In the genomic region with DNA sequence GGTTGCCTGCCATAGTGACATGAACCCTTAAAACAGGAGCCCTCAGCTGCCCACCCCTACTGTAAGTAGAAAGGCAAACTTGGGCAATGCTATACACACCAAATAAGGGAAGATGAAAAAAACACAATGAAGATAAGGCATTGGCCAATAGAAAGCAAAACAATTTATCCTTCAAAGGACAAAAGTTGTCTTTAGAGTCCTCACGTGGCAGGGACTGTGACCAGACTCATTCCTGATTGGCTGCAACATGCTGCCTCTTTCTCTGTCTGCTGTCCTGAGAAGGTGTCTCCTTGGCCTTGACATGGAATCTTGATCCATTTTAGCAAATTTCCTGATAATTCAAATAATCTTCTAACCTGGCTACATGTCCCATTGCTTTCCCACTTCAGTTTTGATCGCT, we compare ENCODE assay signal across 15 cellular contexts.
DNase-seq lines count a peak whose midpoint lies in the region; ATAC-seq, FAIRE-seq and TF ChIP-seq lines count a peak whose summit lies in the region.
"Had no signal": no experiment of that assay in that cellular context is flagged by ENCODE, and none has a peak within 500 bp of the region (broad histone marks: within the 10 kb centered on the region; RNA-seq: fewer than 3 reads in every experiment).

No MANE protein-coding gene starts in this region.

- TF ChIP-seq POLR2A in transverse colon (IDR thresholded peaks at IDR 0.05), result no peak
- TF ChIP-seq POLR2A in GM12891 (IDR thresholded peaks at IDR 0.05; ENCODE audit: low read depth, low read length), result no peak

- H3K79me2 ChIP-seq in astrocyte (ENCODE audit: insufficient read depth, low read length), result no peaks in the 10 kb centered on the region

- no peak overlapping the region for H2AFZ ChIP-seq in astrocyte (ENCODE audit: low read depth, low read length)

- peak overlapping the region; percentile 84 for H3K27ac Mint-ChIP-seq in astrocyte (ENCODE audit: unreplicated experiment)
- H3K27ac Mint-ChIP-seq: activated naive CD4-positive, alpha-beta T cell treated with anti-CD3 and anti-CD28 coated beads, Interleukin-2, amount 50 U/mL, for 72 hours; effector memory CD8-positive, alpha-beta T cell; progenitor cell of endocrine pancreas; stimulated activated naive CD8-positive, alpha-beta T cell treated with anti-CD3 and anti-CD28 coated beads, Interleukin-15, Interleukin-2, amounts not matched to agents 100 ng/mL and 50 ng/mL, for 24 hours had no signal

- H3K27me3 ChIP-seq in astrocyte (ENCODE audit: insufficient read depth, low read length) (no peaks in the 10 kb centered on the region), mucosa of rectum (ENCODE audit: control insufficient read depth in 2 of 2, insufficient read depth in 2 of 2, low read length in 2 of 2) (no peaks in the 10 kb centered on the region), transverse colon (no peaks in the 10 kb centered on the region)
- no peaks in the 10 kb centered on the region for H3K27me3 ChIP-seq in effector memory CD4-positive, alpha-beta T cell (replicated peaks; ENCODE audit: control insufficient read depth, insufficient read depth, low read length, poor library complexity, severe bottlenecking)

- H3K36me3 ChIP-seq in astrocyte (ENCODE audit: insufficient read depth, low read length) (peaks cover 3% of the 10 kb centered on the region), mucosa of rectum (ENCODE audit: control insufficient read depth in 2 of 2, insufficient read depth in 2 of 2, low read length in 2 of 2) (peaks cover 12 to 14% of the 10 kb centered on the region in 2 donors), transverse colon (peaks cover 0 to 5% (median under 1%) of the 10 kb centered on the region in 4 donors)
- peaks cover 7% of the 10 kb centered on the region for H3K36me3 ChIP-seq in effector memory CD4-positive, alpha-beta T cell (ENCODE audit: control insufficient read depth, insufficient read depth, low read length)

- 54 to 64% methylated on average over 2 of the region's 2 CpGs for WGBS in transverse colon (ENCODE audit: low coverage in 1 of 2), 2 donors

- no peaks in the 10 kb centered on the region for H4K20me1 ChIP-seq in astrocyte (ENCODE audit: insufficient read depth, low read length)

- no peaks in the 10 kb centered on the region for H3K9me3 ChIP-seq in astrocyte (ENCODE audit: insufficient read depth, low read depth, low read length)
- H3K9me3 ChIP-seq in mucosa of rectum (ENCODE audit: control insufficient read depth in 2 of 2, low read length in 2 of 2), result no peaks in the 10 kb centered on the region
- no peaks in the 10 kb centered on the region for H3K9me3 ChIP-seq in transverse colon
- H3K9me3 ChIP-seq in effector memory CD4-positive, alpha-beta T cell (ENCODE audit: control insufficient read depth, low read length), result no peaks in the 10 kb centered on the region

- peak overlapping the region; percentile 52 for H3K4me2 ChIP-seq in astrocyte (ENCODE audit: low read length)

- CTCF ChIA-PET in HEK293T (lab: Yijun Ruan, JAX), result no interaction called here

- H3K9me3 Mint-ChIP-seq in astrocyte (ENCODE audit: unreplicated experiment), result no peaks in the 10 kb centered on the region
- H3K9me3 Mint-ChIP-seq: activated naive CD4-positive, alpha-beta T cell treated with anti-CD3 and anti-CD28 coated beads, Interleukin-2, amount 50 U/mL, for 72 hours; effector memory CD8-positive, alpha-beta T cell; mesothelial cell of epicardium; stimulated activated naive CD8-positive, alpha-beta T cell treated with anti-CD3 and anti-CD28 coated beads, Interleukin-15, Interleukin-2, amounts not matched to agents 100 ng/mL and 50 ng/mL, for 24 hours had no signal

- H3K27ac ChIP-seq in astrocyte (ENCODE audit: low read depth, low read length), result peak overlapping the region; percentile 83
- peak overlapping the region; percentile 29 to 34 for H3K27ac ChIP-seq in mucosa of rectum (ENCODE audit: low read depth in 2 of 2, low read length in 2 of 2)
- peak overlapping the region; percentile 56 to 84 (median 68) for H3K27ac ChIP-seq in transverse colon
- H3K27ac ChIP-seq in effector memory CD4-positive, alpha-beta T cell (ENCODE audit: insufficient read depth, low read length, poor library complexity, severe bottlenecking), result no peak overlapping the region

- intact Hi-C loops in transverse colon (cut with DNase I; ENCODE audit: low total_unique reads), result no loop called here

- H3K4me3 Mint-ChIP-seq in astrocyte (ENCODE audit: unreplicated experiment), result peak overlapping the region; percentile 37
- H3K4me3 Mint-ChIP-seq: effector memory CD8-positive, alpha-beta T cell; mesothelial cell of epicardium; stimulated activated naive CD8-positive, alpha-beta T cell treated with anti-CD3 and anti-CD28 coated beads, Interleukin-15, Interleukin-2, amounts not matched to agents 100 ng/mL and 50 ng/mL, for 24 hours had no signal

- TF ChIP-seq EP300 in transverse colon (IDR thresholded peaks at IDR 0.05; ENCODE audit: low read depth), result no peak

- DNase-seq in astrocyte (ENCODE audit: low read depth) (no peak), fibroblast of pulmonary artery (ENCODE audit: low read depth) (peak; percentile 38), transverse colon (no peak), HEK293T (ENCODE audit: extremely low spot score) (no peak), GM12891 (ENCODE audit: insufficient read length, low spot score) (no peak)
- DNase-seq in effector memory CD4-positive, alpha-beta T cell, result no peak
- DNase-seq: effector memory CD8-positive, alpha-beta T cell; NCI-H2029; SHP77 treated with DMSO at 0.1 percent for 48 hours had no signal

- H3K9ac ChIP-seq in astrocyte (ENCODE audit: low read length), result peak overlapping the region; percentile 7
- H3K9ac ChIP-seq in mucosa of rectum (ENCODE audit: low read depth in 1 of 2, low read length in 2 of 2), result no peak overlapping the region

- no peaks in the 10 kb centered on the region for H3K27me3 Mint-ChIP-seq in astrocyte (ENCODE audit: low read depth, unreplicated experiment)
- H3K27me3 Mint-ChIP-seq: effector memory CD8-positive, alpha-beta T cell; progenitor cell of endocrine pancreas; stimulated activated naive CD8-positive, alpha-beta T cell treated with anti-CD3 and anti-CD28 coated beads, Interleukin-15, Interleukin-2, amounts not matched to agents 100 ng/mL and 50 ng/mL, for 24 hours had no signal

- H3K36me3 Mint-ChIP-seq in astrocyte (ENCODE audit: low read depth, unreplicated experiment), result peaks cover 10% of the 10 kb centered on the region

- POLR2A ChIA-PET in HEK293T (lab: Yijun Ruan, JAX), result no interaction called here

- H3K4me3 ChIP-seq in astrocyte (ENCODE audit: insufficient read depth, low read depth, low read length) (no peak overlapping the region), fibroblast of pulmonary artery (replicated peaks; ENCODE audit: low read depth, low read length) (no peak overlapping the region), mucosa of rectum (ENCODE audit: low read length in 2 of 2) (no peak overlapping the region), transverse colon (no peak overlapping the region)
- no peak overlapping the region for H3K4me3 ChIP-seq in effector memory CD4-positive, alpha-beta T cell (ENCODE audit: insufficient read depth, low read depth, low read length, poor library complexity, severe bottlenecking)

- peaks cover 23% of the 10 kb centered on the region for H3K4me1 Mint-ChIP-seq in astrocyte (ENCODE audit: low read depth, unreplicated experiment)

- H3K4me1 ChIP-seq in astrocyte (ENCODE audit: insufficient read depth, low read length) (peaks cover 29% of the 10 kb centered on the region), mucosa of rectum (ENCODE audit: control insufficient read depth in 2 of 2, insufficient read depth in 2 of 2, low read length in 2 of 2) (peaks cover 0 to 5% of the 10 kb centered on the region in 2 donors), transverse colon (peaks cover 13 to 42% (median 18%) of the 10 kb centered on the region in 4 donors)
- H3K4me1 ChIP-seq in effector memory CD4-positive, alpha-beta T cell (ENCODE audit: control insufficient read depth, insufficient read depth, low read length, poor library complexity, severe bottlenecking), result no peaks in the 10 kb centered on the region

- FAIRE-seq in astrocyte (lab: Jason Lieb, UNC) (no peak), GM12891 (lab: Jason Lieb, UNC) (no peak)

- TF ChIP-seq CTCF in astrocyte (IDR thresholded peaks at IDR 0.05; ENCODE audit: insufficient read depth, low read depth, low read length) (no peak), fibroblast of pulmonary artery (IDR thresholded peaks at IDR 0.05; ENCODE audit: low read length, missing control alignments) (no peak), transverse colon (IDR thresholded peaks at IDR 0.05) (no peak)

- in situ Hi-C loops in transverse colon (cut with MboI; ENCODE audit: low pct_ligation_motif_present in 1 of 4, low pct_unique_long_range_greater_than_20kb in 1 of 4, low sequenced_read_pairs in 3 of 4), result no loop called here

- no peak for ATAC-seq in HG03378 (IDR thresholded peaks at IDR 0.05; ENCODE audit: unreplicated experiment)
- ATAC-seq: activated naive CD4-positive, alpha-beta T cell treated with anti-CD3 and anti-CD28 coated beads, Interleukin-2, amount 50 U/mL, for 72 hours; effector memory CD8-positive, alpha-beta T cell had no signal

TF ChIP-seq in HEK293T, 16 proteins besides CTCF, POLR2A, EP300 and RAD21 (continues in another document):
- TF ChIP-seq, protein P1, sequence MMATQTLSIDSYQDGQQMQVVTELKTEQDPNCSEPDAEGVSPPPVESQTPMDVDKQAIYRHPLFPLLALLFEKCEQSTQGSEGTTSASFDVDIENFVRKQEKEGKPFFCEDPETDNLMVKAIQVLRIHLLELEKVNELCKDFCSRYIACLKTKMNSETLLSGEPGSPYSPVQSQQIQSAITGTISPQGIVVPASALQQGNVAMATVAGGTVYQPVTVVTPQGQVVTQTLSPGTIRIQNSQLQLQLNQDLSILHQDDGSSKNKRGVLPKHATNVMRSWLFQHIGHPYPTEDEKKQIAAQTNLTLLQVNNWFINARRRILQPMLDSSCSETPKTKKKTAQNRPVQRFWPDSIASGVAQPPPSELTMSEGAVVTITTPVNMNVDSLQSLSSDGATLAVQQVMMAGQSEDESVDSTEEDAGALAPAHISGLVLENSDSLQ (IDR thresholded peaks at IDR 0.05), result no peak
- no peak for TF ChIP-seq L3MBTL2 (conservative IDR thresholded peaks at IDR 0.05)
- no peak for TF ChIP-seq ELF4 (IDR thresholded peaks at IDR 0.05)
- no peak for TF ChIP-seq LEF1 (IDR thresholded peaks at IDR 0.05; ENCODE audit: borderline replicate concordance)

TF ChIP-seq in GM12891, 5 proteins besides CTCF, POLR2A, EP300 and RAD21:
- TF ChIP-seq TAF1 (IDR thresholded peaks at IDR 0.05; ENCODE audit: low read depth, low read length), result no peak
- TF ChIP-seq PAX5 (IDR thresholded peaks at IDR 0.05; ENCODE audit: insufficient read depth, low read length, severe bottlenecking), result no peak
- no peak for TF ChIP-seq SPI1 (IDR thresholded peaks at IDR 0.05; ENCODE audit: low read depth, low read length)
- TF ChIP-seq POU2F2 (IDR thresholded peaks at IDR 0.05; ENCODE audit: low read depth, low read length), result no peak
- TF ChIP-seq POLR2AphosphoS5 (IDR thresholded peaks at IDR 0.05; ENCODE audit: low read depth, low read length), result no peak
